Comparison of ENCODE assay signal across 17 cellular contexts in the genomic region with DNA sequence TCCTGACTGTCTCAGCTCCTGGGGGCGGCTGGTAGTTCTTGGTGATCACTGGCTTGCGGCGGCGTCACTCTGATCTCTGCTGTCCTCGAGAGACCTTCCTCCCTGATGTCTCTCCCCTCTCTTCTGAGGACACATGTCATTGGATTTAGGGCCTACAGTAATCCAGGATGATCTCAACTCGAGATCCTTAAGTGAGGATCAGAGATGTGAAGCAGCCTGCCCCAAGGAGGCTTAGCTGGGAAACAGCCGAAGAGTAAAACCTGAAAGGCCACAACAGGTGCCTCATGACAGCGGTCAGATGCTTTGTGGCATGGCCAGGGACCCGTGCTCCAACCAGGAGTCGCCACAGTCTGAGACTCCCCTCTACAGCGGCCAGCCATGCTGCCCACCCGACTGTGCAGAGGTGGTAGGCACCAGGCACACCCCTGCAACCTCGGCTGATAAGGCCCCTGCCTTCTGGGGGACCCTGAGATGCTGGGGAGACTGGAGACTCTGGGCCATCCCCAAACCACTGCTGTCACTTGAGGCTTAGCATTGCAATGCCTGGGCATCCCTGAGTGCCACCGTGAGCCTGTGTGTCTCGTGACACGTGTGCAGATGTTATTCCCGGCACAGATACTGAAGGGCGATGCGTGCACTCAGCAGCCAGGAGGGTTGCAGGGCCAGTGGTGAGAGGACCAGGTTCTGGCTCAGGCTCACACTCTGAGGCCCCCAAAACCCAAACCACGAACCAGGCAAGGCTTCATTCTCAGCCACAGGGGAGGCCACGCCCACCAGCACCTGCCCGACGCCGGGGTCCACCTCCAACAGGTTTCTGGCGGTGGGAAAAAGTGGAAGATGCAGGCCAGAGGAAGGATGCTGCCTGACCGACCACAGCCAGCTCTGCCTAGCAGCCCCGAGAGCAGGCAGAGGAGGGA. TPM values are rescaled to one million over a fixed set of nuclear protein-coding genes. Genes with fewer than 3 reads are reported as not detected.
DNase-seq lines count a peak whose midpoint lies in the region; ATAC-seq and TF ChIP-seq lines count a peak whose summit lies in the region.
"Had no signal": no experiment of that assay in that cellular context is flagged by ENCODE, and none has a peak within 500 bp of the region (broad histone marks: within the 10 kb centered on the region; RNA-seq: fewer than 3 reads in every experiment).

No MANE protein-coding gene starts in this region.

- no peak overlapping the region for H3K4me3 Mint-ChIP-seq in activated T-cell treated with anti-CD3 and anti-CD28 coated beads, Interleukin-2, amount 50 U/mL, for 72 hours
- H3K4me3 Mint-ChIP-seq: CD8-positive, alpha-beta T cell had no signal

- H3K4me1 ChIP-seq in BLaER1 treated with 17β-estradiol and CSF1 and Interleukin-3, amounts not matched to agents 10 nM and 100 nM: peaks cover 61 to 83% (median 74%) of the 10 kb centered on the region in 10 experiments
- H3K4me1 ChIP-seq in SJCRH30 (peaks cover 63% of the 10 kb centered on the region), neutrophil (ENCODE audit: control insufficient read depth in 1 of 2, insufficient read depth in 1 of 2, low read depth in 1 of 2, low read length in 1 of 2) (peaks cover 58 to 63% of the 10 kb centered on the region in 2 experiments), adrenal gland (replicated peaks in 1 of 2) (peaks cover 7 to 42% of the 10 kb centered on the region in 2 donors)

- peaks cover 0 to 13% (median 0%) of the 10 kb centered on the region in 11 experiments; a peak in 3 of 22 replicates for H3K27me3 ChIP-seq in BLaER1 treated with 17β-estradiol and CSF1 and Interleukin-3, amounts not matched to agents 10 nM and 100 nM
- H3K27me3 ChIP-seq in HL-60 (ENCODE audit: insufficient read depth, poor library complexity, severe bottlenecking) (no peaks in the 10 kb centered on the region), SJCRH30 (no peaks in the 10 kb centered on the region), neutrophil (peaks cover 14% of the 10 kb centered on the region), adrenal gland (no peaks in the 10 kb centered on the region), H7 (ENCODE audit: control insufficient read depth, insufficient read depth, low read length) (no peaks in the 10 kb centered on the region)
- H3K27me3 ChIP-seq: BE2C, SJSA1 had no signal

- H4K20me1 ChIP-seq in BLaER1 treated with 17β-estradiol and CSF1 and Interleukin-3, amounts not matched to agents 10 nM and 100 nM: peaks cover 0 to 9% (median 0%) of the 10 kb centered on the region in 11 experiments; a peak in 1 of 22 replicates

- H3K9ac ChIP-seq in BLaER1 treated with 17β-estradiol and CSF1 and Interleukin-3, amounts not matched to agents 10 nM and 100 nM: peak overlapping the region in 8 of 11 experiments; percentile 46 to 65 (median 60); a peak in 11 of 22 replicates

- no peak for ATAC-seq in activated T-cell treated with anti-CD3 and anti-CD28 coated beads, Interleukin-2, amount 50 U/mL, for 72 hours (replicated peaks in 1 of 2)
- ATAC-seq: CD8-positive, alpha-beta T cell had no signal

- TF ChIP-seq CTCF in HL-60 (IDR thresholded peaks at IDR 0.05; ENCODE audit: insufficient read depth, low read length): no peak
- no peak for TF ChIP-seq CTCF in neutrophil (IDR thresholded peaks at IDR 0.05)
- TF ChIP-seq CTCF in adrenal gland (IDR thresholded peaks at IDR 0.05): no peak

- DNase-seq in HL-60 (ENCODE audit: low read depth in 1 of 2, low spot score in 1 of 2) (no peak), SJCRH30 (peak; percentile 56 to 83), adrenal gland (no peak), NCI-H146 treated with DMSO at 0.1 percent for 48 hours (lab: John Stamatoyannopoulos, UW; ENCODE audit: unreplicated experiment) (no peak), H7 (no peak)
- DNase-seq in activated T-cell treated with anti-CD3 and anti-CD28 coated beads, Interleukin-2, amount 50 U/mL, for 72 hours: no peak
- DNase-seq: BE2C; Calu3; CD8-positive, alpha-beta T cell; NCI-H1417; NCI-H187 treated with DMSO at 0.1 percent for 48 hours; NCI-H226; NCI-H526 treated with DMSO at 0.1 percent for 48 hours; PC-9 had no signal

- no peaks in the 10 kb centered on the region for H3K36me3 ChIP-seq in BLaER1 treated with 17β-estradiol and CSF1 and Interleukin-3, amounts not matched to agents 10 nM and 100 nM
- H3K36me3 ChIP-seq in SJCRH30: no peaks in the 10 kb centered on the region
- no peaks in the 10 kb centered on the region for H3K36me3 ChIP-seq in neutrophil
- H3K36me3 ChIP-seq in adrenal gland (replicated peaks in 1 of 2): no peaks in the 10 kb centered on the region
- H3K36me3 ChIP-seq in H7 (replicated peaks; ENCODE audit: control insufficient read depth, insufficient read depth, low read length): no peaks in the 10 kb centered on the region
- H3K36me3 ChIP-seq: BE2C, SJSA1 had no signal

- H3K36me3 Mint-ChIP-seq in activated T-cell treated with anti-CD3 and anti-CD28 coated beads, Interleukin-2, amount 50 U/mL, for 72 hours (ENCODE audit: insufficient read depth in 2 of 2): no peaks in the 10 kb centered on the region
- H3K36me3 Mint-ChIP-seq: CD8-positive, alpha-beta T cell had no signal

- H3K27ac ChIP-seq in BLaER1 treated with 17β-estradiol and CSF1 and Interleukin-3, amounts not matched to agents 10 nM and 100 nM: peak overlapping the region in 9 of 11 experiments; percentile 53 to 87 (median 81); a peak in 18 of 22 replicates
- peak overlapping the region; percentile 87 for H3K27ac ChIP-seq in HL-60 (replicated peaks)
- H3K27ac ChIP-seq in SJCRH30: no peak overlapping the region
- H3K27ac ChIP-seq in neutrophil: peak overlapping the region; percentile 84
- no peak overlapping the region for H3K27ac ChIP-seq in adrenal gland
- H3K27ac ChIP-seq: PC-9, SJSA1 had no signal

- H3K27me3 Mint-ChIP-seq in activated T-cell treated with anti-CD3 and anti-CD28 coated beads, Interleukin-2, amount 50 U/mL, for 72 hours (ENCODE audit: low read depth): no peaks in the 10 kb centered on the region

- TF ChIP-seq POLR2A in adrenal gland (IDR thresholded peaks at IDR 0.05): no peak

- 66 to 88% (median 82%) methylated on average over 16 to 27 of the region's 27 CpGs for WGBS in adrenal gland, 4 donors

- no peak overlapping the region for H3K4me3 ChIP-seq in BLaER1 treated with 17β-estradiol and CSF1 and Interleukin-3, amounts not matched to agents 10 nM and 100 nM
- H3K4me3 ChIP-seq in HL-60 (replicated peaks; ENCODE audit: insufficient read depth, low read length): no peak overlapping the region
- no peak overlapping the region for H3K4me3 ChIP-seq in SJCRH30
- peak overlapping the region in 1 of 2 experiments; percentile 49 for H3K4me3 ChIP-seq in neutrophil (ENCODE audit: low read depth in 1 of 2, low read length in 1 of 2)
- H3K4me3 ChIP-seq in adrenal gland: no peak overlapping the region
- H3K4me3 ChIP-seq in H7 (ENCODE audit: insufficient read depth, low read depth, low read length): no peak overlapping the region
- H3K4me3 ChIP-seq: PC-9, SJSA1 had no signal

- no peaks in the 10 kb centered on the region for H3K9me3 Mint-ChIP-seq in activated T-cell treated with anti-CD3 and anti-CD28 coated beads, Interleukin-2, amount 50 U/mL, for 72 hours
- H3K9me3 Mint-ChIP-seq: CD8-positive, alpha-beta T cell had no signal

- peak overlapping the region; percentile 20 to 91 (median 78); a peak in 21 of 22 replicates for H3K4me2 ChIP-seq in BLaER1 treated with 17β-estradiol and CSF1 and Interleukin-3, amounts not matched to agents 10 nM and 100 nM
- H3K4me2 ChIP-seq: PC-9 had no signal

- intact Hi-C loops in adrenal gland (cut with DNase I): no loop called here

- no peak overlapping the region for H3K27ac Mint-ChIP-seq in activated T-cell treated with anti-CD3 and anti-CD28 coated beads, Interleukin-2, amount 50 U/mL, for 72 hours
- H3K27ac Mint-ChIP-seq: CD8-positive, alpha-beta T cell had no signal

- H3K9me3 ChIP-seq in BLaER1 treated with 17β-estradiol and CSF1 and Interleukin-3, amounts not matched to agents 10 nM and 100 nM (replicated peaks in 1 of 11): peaks cover 0 to 12% (median 9%) of the 10 kb centered on the region in 11 experiments; a peak in 13 of 22 replicates
- no peaks in the 10 kb centered on the region for H3K9me3 ChIP-seq in SJCRH30 (replicated peaks)
- H3K9me3 ChIP-seq in neutrophil: no peaks in the 10 kb centered on the region
- H3K9me3 ChIP-seq in adrenal gland (replicated peaks in 1 of 3): no peaks in the 10 kb centered on the region
- H3K9me3 ChIP-seq: BE2C, SJSA1 had no signal

- H3K4me1 Mint-ChIP-seq in activated T-cell treated with anti-CD3 and anti-CD28 coated beads, Interleukin-2, amount 50 U/mL, for 72 hours (ENCODE audit: low read depth): no peaks in the 10 kb centered on the region

RNA-seq across cellular contexts. Expression of a gene that starts 30.2 kb away (rescaled TPM):
- total RNA-seq in SJCRH30 (2014; rRNA removed; shearing (Covaris generic)): 97.0 and 99.8 TPM in 2 replicates
- total RNA-seq in adrenal gland: 100 to 1,000 TPM in 5 of 8 donors, 10 to 100 TPM in 3; 67.4 to 163 (median 102) TPM
- 100 to 1,000 TPM in 2 of 3 donors, 10 to 100 TPM in 1; 17.6 to 190 (median 136) TPM for polyA plus RNA-seq in adrenal gland
- 39.1 and 44.2 TPM in 2 replicates for total RNA-seq in H7 (2014; rRNA removed; shearing (Covaris generic))
- 10 to 100 TPM; 49.8 to 63.6 TPM for total RNA-seq in activated T-cell treated with anti-CD3 and anti-CD28 coated beads, Interleukin-2, amount 50 U/mL, for 72 hours

Comparison
In these comparisons a context has a peak if more than half of its experiments do, and no peak if none do; other contexts are left out.
1. H3K27ac ChIP-seq: peak in BLaER1 treated with 17β-estradiol and CSF1 and Interleukin-3, amounts not matched to agents 10 nM and 100 nM (9 of 11), HL-60 (single experiment) and neutrophil (single experiment); none in SJCRH30 (single experiment) and adrenal gland (0 of 5).
2. DNase-seq: peak in SJCRH30 (2 of 2); none in HL-60 (0 of 2), adrenal gland (0 of 7), NCI-H146 treated with DMSO at 0.1 percent for 48 hours (single experiment), H7 (single experiment) and activated T-cell treated with anti-CD3 and anti-CD28 coated beads, Interleukin-2, amount 50 U/mL, for 72 hours (0 of 2).